ENCODE assay signal across 9 cellular contexts in genomic region chr10:133307776-133308430, GRCh38. TPM values are rescaled to one million over a fixed set of nuclear protein-coding genes. Genes with fewer than 3 reads are reported as not detected.
DNase-seq lines count a peak whose midpoint lies in the region; ATAC-seq, FAIRE-seq and TF ChIP-seq lines count a peak whose summit lies in the region.
"Had no signal": no experiment of that assay in that cellular context is flagged by ENCODE, and none has a peak within 500 bp of the region (broad histone marks: within the 10 kb centered on the region; RNA-seq: fewer than 3 reads in every experiment).

No MANE protein-coding gene starts in this region.

- TF ChIP-seq CTCF in HL-60 (IDR thresholded peaks at IDR 0.05; ENCODE audit: insufficient read depth, low read length) (peak; percentile 69), Panc1 (IDR thresholded peaks at IDR 0.05) (peak; percentile 97), gastroesophageal sphincter (IDR thresholded peaks at IDR 0.05) (peak in 3 of 4 experiments; percentile 26 to 58 (median 43)), pancreas (IDR thresholded peaks at IDR 0.05) (peak; percentile 44 to 70 (median 60)), transverse colon (IDR thresholded peaks at IDR 0.05) (peak; percentile 60 to 82 (median 72))

- no peaks in the 10 kb centered on the region for H3K9me3 ChIP-seq in CD4-positive, CD25-positive, alpha-beta regulatory T cell (ENCODE audit: control insufficient read depth in 2 of 2, low read length in 2 of 2)
- H3K9me3 ChIP-seq in Panc1 (ENCODE audit: control insufficient read depth, insufficient read depth, low read depth, low read length), result no peaks in the 10 kb centered on the region
- H3K9me3 ChIP-seq in gastroesophageal sphincter, result no peaks in the 10 kb centered on the region
- no peaks in the 10 kb centered on the region for H3K9me3 ChIP-seq in pancreas
- no peaks in the 10 kb centered on the region for H3K9me3 ChIP-seq in transverse colon

- no peaks in the 10 kb centered on the region for H3K27me3 ChIP-seq in CD4-positive, CD25-positive, alpha-beta regulatory T cell (ENCODE audit: control insufficient read depth, insufficient read depth, low read length)
- no peaks in the 10 kb centered on the region for H3K27me3 ChIP-seq in HL-60 (ENCODE audit: insufficient read depth, poor library complexity, severe bottlenecking)
- H3K27me3 ChIP-seq in Panc1 (ENCODE audit: control insufficient read depth, insufficient read depth, low read length), result no peaks in the 10 kb centered on the region
- no peaks in the 10 kb centered on the region for H3K27me3 ChIP-seq in gastroesophageal sphincter
- no peaks in the 10 kb centered on the region for H3K27me3 ChIP-seq in pancreas
- H3K27me3 ChIP-seq in transverse colon, result no peaks in the 10 kb centered on the region

- peak; percentile 49 to 54 for ATAC-seq in CD4-positive, CD25-positive, alpha-beta regulatory T cell (ENCODE audit: low read depth in 2 of 2)
- peak; percentile 56 for ATAC-seq in Panc1
- ATAC-seq in gastroesophageal sphincter, result no peak
- peak; percentile 48 to 66 (median 60) for ATAC-seq in pancreas

- TF ChIP-seq EP300 in gastroesophageal sphincter (IDR thresholded peaks at IDR 0.05) (no peak), transverse colon (IDR thresholded peaks at IDR 0.05; ENCODE audit: low read depth) (no peak)

- H3K4me3 ChIP-seq in CD4-positive, CD25-positive, alpha-beta regulatory T cell (ENCODE audit: low read depth, low read length), result peak overlapping the region; percentile 88
- H3K4me3 ChIP-seq in HL-60 (replicated peaks; ENCODE audit: insufficient read depth, low read length) (peak overlapping the region; percentile 82), Panc1 (ENCODE audit: low read depth in 2 of 2, low read length in 2 of 2) (peak overlapping the region; percentile 90 to 97), gastroesophageal sphincter (peak overlapping the region; percentile 96 to 100), pancreas (peak overlapping the region; percentile 87 to 97 (median 90)), transverse colon (peak overlapping the region; percentile 84 to 98 (median 93))

- peak; percentile 77 to 90 (median 87) for DNase-seq in CD4-positive, CD25-positive, alpha-beta regulatory T cell
- peak; percentile 71 for DNase-seq in GM19239 (ENCODE audit: insufficient read length, low spot score)
- peak; percentile 73 to 84 for DNase-seq in HL-60 (ENCODE audit: low read depth in 1 of 2, low spot score in 1 of 2)
- no peak for DNase-seq in Panc1 (ENCODE audit: low read depth, low spot score)
- peak; percentile 80 for DNase-seq in activated T-helper 2 cell treated with anti-CD3 and anti-CD28 coated beads, Interferon-gamma antibody, Interleukin-2, Interleukin-4, amounts not matched to agents 10 μg/mL and 5 μg/mL and 100 μg/mL, durations not matched to agents 14 hours and 24 hours and 36 hours (ENCODE audit: low spot score)
- peak; percentile 86 to 94 (median 89) for DNase-seq in pancreas
- peak; percentile 91 for DNase-seq in transverse colon

- peak overlapping the region; percentile 94 to 98 (median 96) for H3K4me3 Mint-ChIP-seq in CD4-positive, CD25-positive, alpha-beta regulatory T cell
- H3K4me3 Mint-ChIP-seq in activated T-helper 2 cell treated with anti-CD3 and anti-CD28 coated beads, Interferon-gamma antibody, Interleukin-2, Interleukin-4, amounts not matched to agents 10 μg/mL and 5 μg/mL and 100 μg/mL, durations not matched to agents 14 hours and 24 hours and 36 hours (ENCODE audit: low read depth), result peak overlapping the region; percentile 91

- WGBS in gastroesophageal sphincter (ENCODE audit: low coverage in 1 of 2), 2 donors, result 8 to 13% methylated on average over 8 to 13 of the region's 25 CpGs
- 1 to 2% methylated on average over 25 of the region's 25 CpGs for WGBS in pancreas, 2 donors
- WGBS in transverse colon (ENCODE audit: low coverage in 1 of 2), 2 donors, result 0 to 3% methylated on average over 6 to 25 of the region's 25 CpGs

- peaks cover 0 to 3% (median 0%) of the 10 kb centered on the region in 7 donors for H3K9me3 Mint-ChIP-seq in CD4-positive, CD25-positive, alpha-beta regulatory T cell
- H3K9me3 Mint-ChIP-seq in activated T-helper 2 cell treated with anti-CD3 and anti-CD28 coated beads, Interferon-gamma antibody, Interleukin-2, Interleukin-4, amounts not matched to agents 10 μg/mL and 5 μg/mL and 100 μg/mL, durations not matched to agents 14 hours and 24 hours and 36 hours, result no peaks in the 10 kb centered on the region

- POLR2A ChIA-PET in Panc1 (lab: Charles Lee), result no interaction called here

- FAIRE-seq in GM19239 (lab: Jason Lieb, UNC) (peak; percentile 95), pancreas (lab: Jason Lieb, UNC) (no peak)
- FAIRE-seq: TTC549 had no signal

- BruUV-seq in Panc1 (replicated peaks; lab: Mats Ljungman, UMichigan), result TSS peak; percentile 63

- peak overlapping the region; percentile 99 for H3K27ac ChIP-seq in CD4-positive, CD25-positive, alpha-beta regulatory T cell (ENCODE audit: insufficient read depth, low read length, poor library complexity, severe bottlenecking)
- peak overlapping the region; percentile 93 for H3K27ac ChIP-seq in HL-60 (replicated peaks)
- peak overlapping the region; percentile 85 for H3K27ac ChIP-seq in Panc1 (ENCODE audit: low read length)
- H3K27ac ChIP-seq in gastroesophageal sphincter, result peak overlapping the region; percentile 75 to 99 (median 95)
- peak overlapping the region; percentile 93 to 98 (median 98) for H3K27ac ChIP-seq in pancreas
- peak overlapping the region; percentile 97 to 98 (median 98) for H3K27ac ChIP-seq in transverse colon

- peak overlapping the region; percentile 99 to 100 (median 99) for H3K27ac Mint-ChIP-seq in CD4-positive, CD25-positive, alpha-beta regulatory T cell
- peak overlapping the region; percentile 96 for H3K27ac Mint-ChIP-seq in activated T-helper 2 cell treated with anti-CD3 and anti-CD28 coated beads, Interferon-gamma antibody, Interleukin-2, Interleukin-4, amounts not matched to agents 10 μg/mL and 5 μg/mL and 100 μg/mL, durations not matched to agents 14 hours and 24 hours and 36 hours

- in situ Hi-C loops in Panc1 (cut with HindIII; ENCODE audit: low pct_unique_long_range_greater_than_20kb, low sequenced_read_pairs) (no loop called here), transverse colon (cut with MboI; ENCODE audit: low pct_ligation_motif_present in 1 of 4, low pct_unique_long_range_greater_than_20kb in 1 of 4, low sequenced_read_pairs in 3 of 4) (no loop called here)

- CTCF ChIA-PET in Panc1 (lab: Charles Lee), result no interaction called here

- H3K36me3 Mint-ChIP-seq in CD4-positive, CD25-positive, alpha-beta regulatory T cell, result peaks cover 16% of the 10 kb centered on the region
- peaks cover 26% of the 10 kb centered on the region for H3K36me3 Mint-ChIP-seq in activated T-helper 2 cell treated with anti-CD3 and anti-CD28 coated beads, Interferon-gamma antibody, Interleukin-2, Interleukin-4, amounts not matched to agents 10 μg/mL and 5 μg/mL and 100 μg/mL, durations not matched to agents 14 hours and 24 hours and 36 hours (ENCODE audit: low read depth)

- peaks cover 10 to 43% (median 22%) of the 10 kb centered on the region in 4 donors for H3K4me1 Mint-ChIP-seq in CD4-positive, CD25-positive, alpha-beta regulatory T cell
- peaks cover 16% of the 10 kb centered on the region for H3K4me1 Mint-ChIP-seq in activated T-helper 2 cell treated with anti-CD3 and anti-CD28 coated beads, Interferon-gamma antibody, Interleukin-2, Interleukin-4, amounts not matched to agents 10 μg/mL and 5 μg/mL and 100 μg/mL, durations not matched to agents 14 hours and 24 hours and 36 hours (ENCODE audit: low read depth)

- intact Hi-C loops in Panc1 (cut with micrococcal nuclease; ENCODE audit: unreplicated experiment), result no loop called here
- intact Hi-C loops in activated T-helper 2 cell treated with anti-CD3 and anti-CD28 coated beads, Interferon-gamma antibody, Interleukin-2, Interleukin-4, amounts not matched to agents 10 μg/mL and 5 μg/mL and 100 μg/mL, durations not matched to agents 14 hours and 24 hours and 36 hours (cut with micrococcal nuclease), result loop anchor here (1.0 to 5.0 kb wide), 4 partner anchors 33 to 771 kb away; partner anchors contain the start of genes FUOM, INPP5A and PAOX
- intact Hi-C loops in pancreas (cut with DNase I), result no loop called here
- intact Hi-C loops in transverse colon (cut with DNase I; ENCODE audit: low total_unique reads), result no loop called here

- TF ChIP-seq POLR2A in gastroesophageal sphincter (IDR thresholded peaks at IDR 0.05) (no peak), transverse colon (IDR thresholded peaks at IDR 0.05) (peak; percentile 50)

- peaks cover 20% of the 10 kb centered on the region for H3K4me1 ChIP-seq in CD4-positive, CD25-positive, alpha-beta regulatory T cell (ENCODE audit: control insufficient read depth, insufficient read depth, low read length, poor library complexity, severe bottlenecking)
- peaks cover 13% of the 10 kb centered on the region; the same call in 1 of the 2 replicates for H3K4me1 ChIP-seq in Panc1 (ENCODE audit: control insufficient read depth, insufficient read depth, low read length)
- peaks cover 0 to 61% (median 27%) of the 10 kb centered on the region in 3 donors for H3K4me1 ChIP-seq in gastroesophageal sphincter
- H3K4me1 ChIP-seq in pancreas, result peaks cover 10 to 20% (median 15%) of the 10 kb centered on the region in 3 donors
- H3K4me1 ChIP-seq in transverse colon, result peaks cover 7 to 33% (median 18%) of the 10 kb centered on the region in 4 donors

- peaks cover 25% of the 10 kb centered on the region for H3K36me3 ChIP-seq in CD4-positive, CD25-positive, alpha-beta regulatory T cell (ENCODE audit: control insufficient read depth, insufficient read depth, low read length)
- H3K36me3 ChIP-seq in Panc1 (ENCODE audit: control insufficient read depth, insufficient read depth, low read length), result peaks cover 4% of the 10 kb centered on the region; the same call in 1 of the 2 replicates
- peaks cover 0 to 42% of the 10 kb centered on the region in 2 donors for H3K36me3 ChIP-seq in gastroesophageal sphincter
- peaks cover 0 to 11% (median 4%) of the 10 kb centered on the region in 3 donors for H3K36me3 ChIP-seq in pancreas
- H3K36me3 ChIP-seq in transverse colon, result peaks cover 0 to 9% (median 0%) of the 10 kb centered on the region in 4 donors

- H3K27me3 Mint-ChIP-seq in CD4-positive, CD25-positive, alpha-beta regulatory T cell, result peaks cover 9% of the 10 kb centered on the region
- no peaks in the 10 kb centered on the region for H3K27me3 Mint-ChIP-seq in activated T-helper 2 cell treated with anti-CD3 and anti-CD28 coated beads, Interferon-gamma antibody, Interleukin-2, Interleukin-4, amounts not matched to agents 10 μg/mL and 5 μg/mL and 100 μg/mL, durations not matched to agents 14 hours and 24 hours and 36 hours (ENCODE audit: low read depth)

RNA-seq across cellular contexts. Expression of gene TUBGCP2, which starts 0.8 kb away (rescaled TPM):
- 73.8 TPM for total RNA-seq in CD4-positive, CD25-positive, alpha-beta regulatory T cell
- 10 to 100 TPM; 23.5 to 31.8 (median 28.1) TPM for polyA plus RNA-seq in CD4-positive, CD25-positive, alpha-beta regulatory T cell
- total RNA-seq in Panc1 (2021; ENCODE audit: unreplicated experiment), result 93.7 TPM
- 85.4 TPM for polyA plus RNA-seq in Panc1 (2012; ENCODE audit: insufficient read length)
- 60.4 and 64.7 TPM in 2 replicates for total RNA-seq in activated T-helper 2 cell treated with anti-CD3 and anti-CD28 coated beads, Interferon-gamma antibody, Interleukin-2, Interleukin-4, amounts not matched to agents 10 μg/mL and 5 μg/mL and 100 μg/mL, durations not matched to agents 14 hours and 24 hours and 36 hours
- total RNA-seq in gastroesophageal sphincter, result 10 to 100 TPM; 35.8 to 47.3 (median 38.8) TPM
- 10 to 100 TPM; 23.5 to 33.3 (median 28.9) TPM for total RNA-seq in pancreas
- 100 to 1,000 TPM in 1 of 2 donors, 10 to 100 TPM in 1; 97.5 to 161 TPM for polyA plus RNA-seq in pancreas
- 10 to 100 TPM; 37.5 to 68.3 (median 47.6) TPM for total RNA-seq in transverse colon

RNA-seq across cellular contexts. Expression of gene ZNF511, which starts 0.8 kb away (rescaled TPM):
- total RNA-seq in CD4-positive, CD25-positive, alpha-beta regulatory T cell, result 29.1 TPM
- 10 to 100 TPM; 67.5 to 96.4 (median 78.7) TPM for polyA plus RNA-seq in CD4-positive, CD25-positive, alpha-beta regulatory T cell
- total RNA-seq in Panc1 (2021; ENCODE audit: unreplicated experiment) (93.8 TPM), gastroesophageal sphincter (10 to 100 TPM; 15.1 to 42.2 (median 25.4) TPM), pancreas (10 to 100 TPM; 13.3 to 18.7 (median 16.3) TPM), transverse colon (100 to 1,000 TPM in 1 of 4 donors, 10 to 100 TPM in 3; 21.8 to 104 (median 27.2) TPM)
- 99.8 TPM for polyA plus RNA-seq in Panc1 (2012; ENCODE audit: insufficient read length)
- 88.4 and 89.7 TPM in 2 replicates for total RNA-seq in activated T-helper 2 cell treated with anti-CD3 and anti-CD28 coated beads, Interferon-gamma antibody, Interleukin-2, Interleukin-4, amounts not matched to agents 10 μg/mL and 5 μg/mL and 100 μg/mL, durations not matched to agents 14 hours and 24 hours and 36 hours
- 10 to 100 TPM; 28.1 to 40.3 TPM for polyA plus RNA-seq in pancreas

RNA-seq across cellular contexts. Expression of gene CALY, which starts 28.8 kb away (rescaled TPM):
- 1.8 TPM for total RNA-seq in CD4-positive, CD25-positive, alpha-beta regulatory T cell
- polyA plus RNA-seq in CD4-positive, CD25-positive, alpha-beta regulatory T cell, result 1 to 10 TPM in 2 of 4 donors, under 1 TPM in 2; 0.76 to 1.3 (median 1.00) TPM
- total RNA-seq in Panc1 (2021; ENCODE audit: unreplicated experiment) (1.9 TPM), gastroesophageal sphincter (1 to 10 TPM in 2 of 4 donors, under 1 TPM in 1, not detected in 1; 0.47 to 1.5 (median 1.5) TPM), pancreas (1 to 10 TPM in 4 of 6 donors, under 1 TPM in 2; 0.75 to 7.0 (median 2.3) TPM), transverse colon (1 to 10 TPM in 1 of 4 donors, under 1 TPM in 1, not detected in 2; 0.82 to 1.3 TPM)
- polyA plus RNA-seq in Panc1 (2012; ENCODE audit: insufficient read length), result 8.0 TPM
- total RNA-seq in activated T-helper 2 cell treated with anti-CD3 and anti-CD28 coated beads, Interferon-gamma antibody, Interleukin-2, Interleukin-4, amounts not matched to agents 10 μg/mL and 5 μg/mL and 100 μg/mL, durations not matched to agents 14 hours and 24 hours and 36 hours, result not detected in 2 replicates
- polyA plus RNA-seq in pancreas, result 10 to 100 TPM in 1 of 2 donors, 1 to 10 TPM in 1; 3.7 to 17.8 TPM

RNA-seq across cellular contexts. Expression of gene ADAM8, which starts 31.2 kb away (rescaled TPM):
- 148 TPM for total RNA-seq in CD4-positive, CD25-positive, alpha-beta regulatory T cell
- 10 to 100 TPM; 33.4 to 62.6 (median 49.8) TPM for polyA plus RNA-seq in CD4-positive, CD25-positive, alpha-beta regulatory T cell
- total RNA-seq in Panc1 (2021; ENCODE audit: unreplicated experiment) (3.7 TPM), gastroesophageal sphincter (1 to 10 TPM; 2.0 to 6.6 (median 3.3) TPM), pancreas (1 to 10 TPM; 2.0 to 9.8 (median 5.0) TPM), transverse colon (10 to 100 TPM in 2 of 4 donors, 1 to 10 TPM in 2; 2.3 to 21.3 (median 13.7) TPM)
- 3.1 TPM for polyA plus RNA-seq in Panc1 (2012; ENCODE audit: insufficient read length)
- 214 and 220 TPM in 2 replicates for total RNA-seq in activated T-helper 2 cell treated with anti-CD3 and anti-CD28 coated beads, Interferon-gamma antibody, Interleukin-2, Interleukin-4, amounts not matched to agents 10 μg/mL and 5 μg/mL and 100 μg/mL, durations not matched to agents 14 hours and 24 hours and 36 hours
- 1 to 10 TPM; 7.2 to 8.5 TPM for polyA plus RNA-seq in pancreas

RNA-seq across cellular contexts. Expression of gene PRAP1, which starts 39.3 kb away (rescaled TPM):
- not detected for total RNA-seq in CD4-positive, CD25-positive, alpha-beta regulatory T cell
- not detected for polyA plus RNA-seq in CD4-positive, CD25-positive, alpha-beta regulatory T cell
- total RNA-seq in Panc1 (2021; ENCODE audit: unreplicated experiment) (0.21 TPM), gastroesophageal sphincter (not detected), pancreas (not detected), transverse colon (100 to 1,000 TPM in 3 of 4 donors, 1 to 10 TPM in 1; 3.8 to 990 (median 495) TPM)
- not detected for polyA plus RNA-seq in Panc1 (2012; ENCODE audit: insufficient read length)
- not detected in 2 replicates for total RNA-seq in activated T-helper 2 cell treated with anti-CD3 and anti-CD28 coated beads, Interferon-gamma antibody, Interleukin-2, Interleukin-4, amounts not matched to agents 10 μg/mL and 5 μg/mL and 100 μg/mL, durations not matched to agents 14 hours and 24 hours and 36 hours
- polyA plus RNA-seq in pancreas, result not detected

Comparison
In these comparisons a context has a peak if more than half of its experiments do, and no peak if none do; other contexts are left out.
1. CTCF ChIP-seq: peak in every context shown above with its lines; median percentile 97 in Panc1; 72 in transverse colon; 69 in HL-60; 60 in pancreas; 43 in gastroesophageal sphincter.